Comparison of ENCODE assay signal across 13 cellular contexts in the genomic region with DNA sequence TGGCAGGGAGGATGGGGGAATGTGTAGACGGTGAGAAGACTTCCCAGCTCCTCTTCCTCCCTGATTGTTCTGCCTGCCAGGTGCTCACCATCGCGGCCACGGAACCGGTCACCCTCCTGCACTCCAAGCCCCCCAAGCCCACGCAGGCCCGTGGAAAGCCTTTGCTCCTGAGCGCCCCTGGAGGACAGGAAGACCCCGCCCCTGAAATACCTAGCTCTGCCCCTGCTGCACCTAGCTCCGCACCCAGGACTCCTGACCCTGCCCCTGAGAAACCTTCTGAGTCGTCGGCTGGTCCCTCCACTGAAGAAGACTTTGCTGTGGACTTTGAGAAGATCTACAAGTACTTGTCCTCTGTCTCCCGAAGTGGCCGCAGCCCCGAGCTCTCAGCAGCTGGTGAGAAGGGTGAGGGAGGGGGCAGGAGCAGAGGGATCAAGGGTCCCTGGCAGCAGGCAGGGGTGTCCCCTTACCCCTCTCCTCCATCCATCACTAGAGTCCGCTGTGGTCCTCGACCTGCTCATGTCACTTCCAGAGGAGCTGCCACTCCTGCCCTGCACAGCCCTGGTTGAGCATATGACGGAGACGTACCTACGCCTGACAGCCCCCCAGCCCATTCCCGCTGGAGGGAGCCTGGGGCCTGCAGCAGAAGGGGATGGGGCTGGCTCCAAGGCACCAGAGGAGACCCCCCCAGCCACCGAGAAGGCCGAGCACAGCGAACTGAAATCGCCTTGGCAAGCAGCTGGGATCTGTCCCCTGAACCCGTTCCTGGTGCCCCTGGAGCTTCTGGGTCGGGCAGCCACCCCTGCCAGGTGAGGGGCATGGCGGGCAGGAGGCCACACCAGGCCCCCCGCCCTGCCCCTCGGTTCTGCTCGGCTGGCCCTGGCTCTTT. TPM values are rescaled to one million over a fixed set of nuclear protein-coding genes. Genes with fewer than 3 reads are reported as not detected.
DNase-seq lines count a peak whose midpoint lies in the region; ATAC-seq and TF ChIP-seq lines count a peak whose summit lies in the region.
"Had no signal": no experiment of that assay in that cellular context is flagged by ENCODE, and none has a peak within 500 bp of the region (broad histone marks: within the 10 kb centered on the region; RNA-seq: fewer than 3 reads in every experiment).

No MANE protein-coding gene starts in this region.

- H3K27me3 Mint-ChIP-seq in naive thymus-derived CD8-positive, alpha-beta T cell, result peaks cover 7 to 20% (median 12%) of the 10 kb centered on the region in 5 donors

- H3K4me3 ChIP-seq in left ventricle myocardium inferior (peak overlapping the region; percentile 81), coronary artery (peak overlapping the region; percentile 87), vagina (peak overlapping the region; percentile 51 to 71), brain microvascular endothelial cell (ENCODE audit: low read depth, low read length) (no peak overlapping the region)

- no peak for DNase-seq in left ventricle myocardium inferior
- no peak for DNase-seq in left cardiac atrium
- DNase-seq in coronary artery (ENCODE audit: low spot score), result no peak
- no peak for DNase-seq in naive thymus-derived CD8-positive, alpha-beta T cell
- no peak for DNase-seq in vagina (ENCODE audit: extremely low spot score in 2 of 2)
- no peak for DNase-seq in NCI-H526 (lab: John Stamatoyannopoulos, UW)
- DNase-seq in brain microvascular endothelial cell, result no peak
- no peak for DNase-seq in stimulated activated CD4-positive, alpha-beta T cell treated with anti-CD3 and anti-CD28 coated beads, Interleukin-2, amount 100 ng/mL, for 24 hours
- DNase-seq: activated CD8-positive, alpha-beta memory T cell treated with anti-CD3 and anti-CD28 coated beads for 24 hours; BE2C; foreskin fibroblast; Right ventricle myocardium superior had no signal

- intact Hi-C loops in left ventricle myocardium inferior (cut with micrococcal nuclease) (no loop called here), left cardiac atrium (cut with DNase I) (no loop called here), vagina (cut with DNase I) (no loop called here)

- peak overlapping the region in 8 of 10 donors; percentile 32 to 60 (median 50) for H3K4me3 Mint-ChIP-seq in naive thymus-derived CD8-positive, alpha-beta T cell

- POLR2A ChIA-PET in naive thymus-derived CD8-positive, alpha-beta T cell (lab: Charles Lee), result interaction anchor here (2.3 to 7.5 kb wide), 3 partner anchors 19 to 53 kb away, joined by 6 to 69 read pairs (median 66); a partner anchor contains a TSS

- H3K4me1 ChIP-seq in left ventricle myocardium inferior (peaks cover 71% of the 10 kb centered on the region), vagina (peaks cover 81% of the 10 kb centered on the region)

- H3K27ac ChIP-seq in left ventricle myocardium inferior (replicated peaks) (no peak overlapping the region), coronary artery (peak overlapping the region in 1 of 2 donors; percentile 96), vagina (peak overlapping the region; percentile 89), brain microvascular endothelial cell (no peak overlapping the region)

- peaks cover 24% of the 10 kb centered on the region for H3K27me3 ChIP-seq in left ventricle myocardium inferior (ENCODE audit: low read depth)
- no peaks in the 10 kb centered on the region for H3K27me3 ChIP-seq in vagina
- peaks cover 1% of the 10 kb centered on the region for H3K27me3 ChIP-seq in brain microvascular endothelial cell (replicated peaks)

- no peak for TF ChIP-seq POLR2A in vagina (IDR thresholded peaks at IDR 0.05)

- ATAC-seq in left cardiac atrium, result no peak
- ATAC-seq in naive thymus-derived CD8-positive, alpha-beta T cell, result no peak

- H3K9me3 ChIP-seq in left ventricle myocardium inferior (replicated peaks) (no peaks in the 10 kb centered on the region), vagina (no peaks in the 10 kb centered on the region)
- H3K9me3 ChIP-seq: BE2C had no signal

- H3K27ac Mint-ChIP-seq in naive thymus-derived CD8-positive, alpha-beta T cell, result peak overlapping the region in 2 of 10 donors; percentile 61 to 73

- TF ChIP-seq CTCF in left ventricle myocardium inferior (IDR thresholded peaks at IDR 0.05; ENCODE audit: borderline replicate concordance) (no peak), coronary artery (IDR thresholded peaks at IDR 0.05) (no peak), vagina (IDR thresholded peaks at IDR 0.05) (no peak), brain microvascular endothelial cell (IDR thresholded peaks at IDR 0.05; ENCODE audit: low read depth, low read length, missing control alignments) (no peak)

- peaks cover 0 to 2% (median 0%) of the 10 kb centered on the region in 9 donors for H3K9me3 Mint-ChIP-seq in naive thymus-derived CD8-positive, alpha-beta T cell

- in situ Hi-C loops in brain microvascular endothelial cell (cut with HindIII; ENCODE audit: low pct_ligation_motif_present, low sequenced_read_pairs), result no loop called here

- H3K4me1 Mint-ChIP-seq in naive thymus-derived CD8-positive, alpha-beta T cell, result peaks cover 20 to 48% (median 42%) of the 10 kb centered on the region in 4 donors

- H3K36me3 ChIP-seq in left ventricle myocardium inferior (peaks cover 15% of the 10 kb centered on the region), vagina (peaks cover 0 to 20% of the 10 kb centered on the region in 2 donors), brain microvascular endothelial cell (replicated peaks) (peaks cover 10% of the 10 kb centered on the region)
- H3K36me3 ChIP-seq: BE2C had no signal

- H3K36me3 Mint-ChIP-seq in naive thymus-derived CD8-positive, alpha-beta T cell, result peaks cover 0 to 14% (median 0%) of the 10 kb centered on the region in 3 donors

RNA-seq across cellular contexts. Expression of a gene that starts 2.1 kb away (rescaled TPM):
- 9.8 TPM for total RNA-seq in left ventricle myocardium inferior
- 10 to 100 TPM in 1 of 2 donors, 1 to 10 TPM in 1; 9.6 to 13.9 TPM for total RNA-seq in left cardiac atrium
- total RNA-seq in naive thymus-derived CD8-positive, alpha-beta T cell, result 10 to 100 TPM; 14.3 to 14.8 TPM
- 10 to 100 TPM; 11.4 to 19.9 (median 12.8) TPM for polyA plus RNA-seq in naive thymus-derived CD8-positive, alpha-beta T cell
- total RNA-seq in vagina, result 17.4 TPM

RNA-seq across cellular contexts. Expression of a gene that starts 3.7 kb away (rescaled TPM):
- total RNA-seq in left ventricle myocardium inferior, result 0.22 TPM
- under 1 TPM; 0.91 to 0.97 TPM for total RNA-seq in left cardiac atrium
- total RNA-seq in naive thymus-derived CD8-positive, alpha-beta T cell, result not detected
- not detected for polyA plus RNA-seq in naive thymus-derived CD8-positive, alpha-beta T cell
- 14.2 TPM for total RNA-seq in vagina

RNA-seq across cellular contexts. Expression of a gene that starts 7.6 kb away (rescaled TPM):
- total RNA-seq in left ventricle myocardium inferior (8.2 TPM), left cardiac atrium (10 to 100 TPM in 1 of 2 donors, 1 to 10 TPM in 1; 9.7 to 13.6 TPM), vagina (1.5 TPM)
- total RNA-seq in naive thymus-derived CD8-positive, alpha-beta T cell, result under 1 TPM; 0.41 to 0.57 TPM
- polyA plus RNA-seq in naive thymus-derived CD8-positive, alpha-beta T cell, result under 1 TPM in 1 of 3 donors, not detected in 2; 0.60 TPM
- total RNA-seq: urinary bladder had no signal

RNA-seq across cellular contexts. Expression of a gene that starts 18.5 kb away (rescaled TPM):
- total RNA-seq in left ventricle myocardium inferior (24.2 TPM), left cardiac atrium (10 to 100 TPM; 24.3 to 25.8 TPM), vagina (26.8 TPM)
- total RNA-seq in naive thymus-derived CD8-positive, alpha-beta T cell, result 10 to 100 TPM; 85.7 to 86.9 TPM
- polyA plus RNA-seq in naive thymus-derived CD8-positive, alpha-beta T cell, result 1 to 10 TPM; 1.8 to 5.1 (median 2.3) TPM

RNA-seq across cellular contexts. Expression of a gene that starts 21.3 kb away (rescaled TPM):
- total RNA-seq in left ventricle myocardium inferior (89.1 TPM), left cardiac atrium (10 to 100 TPM; 70.6 to 73.8 TPM), vagina (76.1 TPM)
- 10 to 100 TPM; 83.1 to 86.9 TPM for total RNA-seq in naive thymus-derived CD8-positive, alpha-beta T cell
- 10 to 100 TPM in 2 of 3 donors, 1 to 10 TPM in 1; 9.9 to 19.7 (median 15.3) TPM for polyA plus RNA-seq in naive thymus-derived CD8-positive, alpha-beta T cell
